Comparison of ENCODE assay signal across 22 cellular contexts in the genomic region with DNA sequence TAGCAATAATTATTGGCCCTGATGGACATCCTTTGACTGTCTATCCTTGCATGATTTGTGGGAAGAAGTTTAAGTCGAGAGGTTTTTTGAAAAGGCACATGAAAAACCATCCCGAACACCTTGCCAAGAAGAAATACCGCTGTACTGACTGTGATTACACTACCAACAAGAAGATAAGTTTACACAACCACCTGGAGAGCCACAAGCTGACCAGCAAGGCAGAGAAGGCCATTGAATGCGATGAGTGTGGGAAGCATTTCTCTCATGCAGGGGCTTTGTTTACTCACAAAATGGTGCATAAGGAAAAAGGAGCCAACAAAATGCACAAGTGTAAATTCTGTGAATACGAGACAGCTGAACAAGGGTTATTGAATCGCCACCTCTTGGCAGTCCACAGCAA.
"Had no signal": no experiment of that assay in that cellular context is flagged by ENCODE, and none has a peak within 500 bp of the region (broad histone marks: within the 10 kb centered on the region; RNA-seq: fewer than 3 reads in every experiment).

No MANE protein-coding gene starts in this region.

- H3K9ac ChIP-seq: KMS-11 had no signal

- H3K27me3 ChIP-seq: SJCRH30 had no signal

- ATAC-seq: K562, Panc1, SK-N-SH treated with all-trans-retinoic acid at 6 μM for 48 hours had no signal

- H3K27ac ChIP-seq: KMS-11, RWPE1, SJCRH30 had no signal

- H3K27ac Mint-ChIP-seq: IgD-negative memory B cell had no signal

- H3K27me3 Mint-ChIP-seq: IgD-negative memory B cell had no signal

- H3K4me1 ChIP-seq: SJCRH30 had no signal

- H3K4me3 Mint-ChIP-seq: IgD-negative memory B cell had no signal

- DNase-seq: Kasumi-1, MM.1S, NCI-H1092 treated with DMSO at 0.1 percent for 48 hours, NCI-H1436, NCI-H187, NCI-H2029, NCI-H2081 treated with DMSO at 0.1 percent for 48 hours, NCI-H2171, NCI-H226, NCI-H446, NCI-H510A, NCI-H524 treated with DMSO at 0.1 percent for 48 hours, NCI-H69, NCI-H774, SHP77 treated with DMSO at 0.1 percent for 48 hours, SJCRH30 had no signal

- FAIRE-seq: K562 had no signal

- H3K9me3 Mint-ChIP-seq: IgD-negative memory B cell had no signal

- H3K4me3 ChIP-seq: K562, SJCRH30 had no signal

- H3K9me3 ChIP-seq: SJCRH30 had no signal

- H3K4me2 ChIP-seq: KMS-11 had no signal

- H3K36me3 Mint-ChIP-seq: IgD-negative memory B cell had no signal
